In the genomic region with DNA sequence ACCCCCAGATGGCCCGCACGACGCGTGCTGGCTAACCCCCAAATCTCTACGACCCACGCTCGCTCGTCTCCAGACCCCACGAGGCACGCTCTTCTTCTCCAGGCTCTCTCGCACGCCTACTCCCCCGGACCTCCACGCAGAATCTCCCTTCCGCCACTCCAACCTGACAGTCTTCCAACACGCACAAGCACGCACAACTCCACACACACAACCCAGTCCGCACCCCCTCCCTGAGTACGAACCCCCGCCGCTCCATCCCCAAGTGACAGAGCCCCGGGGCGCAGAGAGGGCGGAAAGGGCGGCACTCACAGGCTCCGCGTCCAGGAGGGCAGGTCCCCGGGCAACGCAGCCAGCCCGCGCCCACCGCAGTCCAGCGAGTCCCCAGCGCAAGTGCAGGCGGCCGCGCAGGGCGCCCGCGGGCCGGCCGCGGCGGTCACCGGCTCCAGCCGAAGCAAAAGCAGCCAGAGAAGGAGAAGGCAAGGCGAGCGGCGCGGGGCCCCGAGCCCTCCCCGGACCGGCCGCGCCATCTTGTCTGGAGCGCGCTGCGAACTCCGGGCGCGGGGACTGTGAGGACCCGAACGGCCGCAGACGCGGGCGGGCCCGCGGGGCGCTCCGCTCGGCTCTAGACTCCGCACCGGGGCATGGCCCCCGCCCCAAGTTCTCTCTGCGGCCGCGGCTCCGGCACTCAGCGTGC, we compare ENCODE assay signal across 8 cellular contexts. TPM values are rescaled to one million over a fixed set of nuclear protein-coding genes. Genes with fewer than 3 reads are reported as not detected.
DNase-seq lines count a peak whose midpoint lies in the region; ATAC-seq and TF ChIP-seq lines count a peak whose summit lies in the region.

No MANE protein-coding gene starts in this region.

- TF ChIP-seq EP300 in suprapubic skin (IDR thresholded peaks at IDR 0.05) = no peak

- TF ChIP-seq CTCF in AG10803 (conservative IDR thresholded peaks at IDR 0.05; ENCODE audit: low read length) = no peak
- TF ChIP-seq CTCF in suprapubic skin (IDR thresholded peaks at IDR 0.05) = no peak

- H3K9ac ChIP-seq in endocrine pancreas (ENCODE audit: control insufficient read depth, insufficient read depth, low read length) (peak overlapping the region; percentile 92), mucosa of stomach (ENCODE audit: low read length) (peak overlapping the region; percentile 82)

- peak overlapping the region; percentile 92 for H3K27ac ChIP-seq in suprapubic skin

- WGBS in suprapubic skin = 0% methylated on average over 26 of the region's 80 CpGs

- DNase-seq in AG10803 (ENCODE audit: low read depth) = peak; percentile 20
- peak; percentile 34 for DNase-seq in activated CD4-positive, alpha-beta T cell treated with anti-CD3 and anti-CD28 coated beads, Interleukin-2, amount 50 U/mL, for 1 hour
- DNase-seq in suprapubic skin (ENCODE audit: low spot score in 2 of 2) = peak; percentile 75 to 82
- DNase-seq in NCI-H2196 (lab: John Stamatoyannopoulos, UW; ENCODE audit: unreplicated experiment) = no peak

- H3K9me3 ChIP-seq in endocrine pancreas (ENCODE audit: control insufficient read depth, low read length) = no peaks in the 10 kb centered on the region
- H3K9me3 ChIP-seq in mucosa of stomach (ENCODE audit: control insufficient read depth, low read length) = no peaks in the 10 kb centered on the region
- H3K9me3 ChIP-seq in suprapubic skin = no peaks in the 10 kb centered on the region

- peak; percentile 15 for ATAC-seq in GM19025 (IDR thresholded peaks at IDR 0.05; ENCODE audit: low read depth, unreplicated experiment)
- peak; percentile 14 for ATAC-seq in HG03159 (IDR thresholded peaks at IDR 0.05; ENCODE audit: unreplicated experiment)

- TF ChIP-seq POLR2A in suprapubic skin (IDR thresholded peaks at IDR 0.05) = no peak

- H3K27me3 ChIP-seq in endocrine pancreas (ENCODE audit: control insufficient read depth, insufficient read depth, low read length) (no peaks in the 10 kb centered on the region), mucosa of stomach (ENCODE audit: control insufficient read depth, insufficient read depth, low read length) (no peaks in the 10 kb centered on the region), suprapubic skin (no peaks in the 10 kb centered on the region)

- H3K4me1 ChIP-seq in endocrine pancreas (ENCODE audit: control insufficient read depth, insufficient read depth, low read length) = peaks cover 20% of the 10 kb centered on the region
- peaks cover 22% of the 10 kb centered on the region for H3K4me1 ChIP-seq in mucosa of stomach (ENCODE audit: control insufficient read depth, insufficient read depth, low read length)
- peaks cover 43% of the 10 kb centered on the region for H3K4me1 ChIP-seq in suprapubic skin

- peak overlapping the region; percentile 80 for H3K4me3 ChIP-seq in AG10803 (ENCODE audit: low read length)
- no peak overlapping the region for H3K4me3 ChIP-seq in endocrine pancreas (ENCODE audit: control insufficient read depth, insufficient read depth, low read length)
- H3K4me3 ChIP-seq in mucosa of stomach (ENCODE audit: low read length) = peak overlapping the region; percentile 32
- peak overlapping the region; percentile 96 for H3K4me3 ChIP-seq in suprapubic skin

- no peaks in the 10 kb centered on the region for H3K36me3 ChIP-seq in endocrine pancreas (ENCODE audit: control insufficient read depth, insufficient read depth, low read length)
- no peaks in the 10 kb centered on the region for H3K36me3 ChIP-seq in mucosa of stomach (ENCODE audit: control insufficient read depth, insufficient read depth, low read length)
- no peaks in the 10 kb centered on the region for H3K36me3 ChIP-seq in suprapubic skin

RNA-seq across cellular contexts. Expression of gene LRIG1, which starts 0.8 kb away (rescaled TPM):
- 10 to 100 TPM; 69.1 to 88.0 (median 78.9) TPM for total RNA-seq in suprapubic skin
